21 cellular contexts compared by ENCODE assay signal in the genomic region with DNA sequence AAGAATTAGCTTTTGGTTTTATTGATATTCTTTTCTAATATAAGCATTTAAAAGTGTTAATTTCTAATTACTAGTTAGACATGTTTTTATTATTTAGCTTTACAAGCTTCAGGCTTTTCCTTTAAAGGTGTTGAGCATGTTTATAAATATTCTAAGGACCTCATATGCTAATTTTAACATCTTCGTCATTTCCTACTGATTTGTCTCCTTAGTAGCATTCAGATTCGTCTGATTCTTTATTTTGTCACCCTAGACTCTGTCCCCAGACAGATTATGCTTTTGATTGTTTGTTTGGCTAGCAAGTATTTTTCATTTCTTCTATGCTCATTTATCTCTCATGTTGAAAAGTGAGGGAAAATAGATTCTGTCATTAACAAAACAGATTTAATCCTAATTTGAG. TPM values are rescaled to one million over a fixed set of nuclear protein-coding genes. Genes with fewer than 3 reads are reported as not detected.
A peak's percentile ranks its signal among the peaks of the same experiment; 100 is the strongest.
DNase-seq lines count a peak whose midpoint lies in the region; ATAC-seq lines count a peak whose summit lies in the region.
"Had no signal": no experiment of that assay in that cellular context is flagged by ENCODE, and none has a peak within 500 bp of the region (broad histone marks: within the 10 kb centered on the region; RNA-seq: fewer than 3 reads in every experiment).

No MANE protein-coding gene starts in this region.

- H4K20me1 ChIP-seq in GM23248 (ENCODE audit: insufficient read depth): no peaks in the 10 kb centered on the region
- H4K20me1 ChIP-seq: BLaER1 had no signal

- H3K36me3 ChIP-seq in GM23248 (ENCODE audit: low read depth) (peaks cover 25% of the 10 kb centered on the region), skeletal muscle tissue (ENCODE audit: control insufficient read depth in 3 of 3, insufficient read depth in 3 of 3, low read length in 3 of 3) (peaks cover under 1 to 28% (median 28%) of the 10 kb centered on the region in 3 donors)

- no peaks in the 10 kb centered on the region for H3K27me3 Mint-ChIP-seq in activated T-helper 17 cell treated with anti-CD3 and anti-CD28 coated beads, Interleukin-2, amount 50 U/mL, for 72 hours
- no peaks in the 10 kb centered on the region for H3K27me3 Mint-ChIP-seq in activated T-helper 2 cell treated with anti-CD3 and anti-CD28 coated beads, Interferon-gamma antibody, Interleukin-2, Interleukin-4, amounts not matched to agents 10 μg/mL and 5 μg/mL and 100 μg/mL, durations not matched to agents 14 hours and 24 hours and 36 hours (ENCODE audit: low read depth)

- peak overlapping the region; percentile 58 for H3K27ac Mint-ChIP-seq in activated T-helper 17 cell treated with anti-CD3 and anti-CD28 coated beads, Interleukin-2, amount 50 U/mL, for 72 hours
- H3K27ac Mint-ChIP-seq in activated T-helper 2 cell treated with anti-CD3 and anti-CD28 coated beads, Interferon-gamma antibody, Interleukin-2, Interleukin-4, amounts not matched to agents 10 μg/mL and 5 μg/mL and 100 μg/mL, durations not matched to agents 14 hours and 24 hours and 36 hours: no peak overlapping the region

- H3K9me3 ChIP-seq in GM23248 (ENCODE audit: low read depth): no peaks in the 10 kb centered on the region
- H3K9me3 ChIP-seq in skeletal muscle tissue (ENCODE audit: control insufficient read depth in 3 of 3, low read length in 3 of 3): no peaks in the 10 kb centered on the region
- H3K9me3 ChIP-seq: HAP-1, Peyer's patch had no signal

- peaks cover 22% of the 10 kb centered on the region for H3F3A ChIP-seq in GM23248 (ENCODE audit: insufficient read depth)

- intact Hi-C loops in activated T-helper 2 cell treated with anti-CD3 and anti-CD28 coated beads, Interferon-gamma antibody, Interleukin-2, Interleukin-4, amounts not matched to agents 10 μg/mL and 5 μg/mL and 100 μg/mL, durations not matched to agents 14 hours and 24 hours and 36 hours (cut with micrococcal nuclease): no loop called here

- H3K4me2 ChIP-seq in GM23248 (ENCODE audit: unreplicated experiment): no peak overlapping the region
- H3K4me2 ChIP-seq: BLaER1 had no signal

- in situ Hi-C loops in GM23248 (cut with MboI): no loop called here

- peaks cover 17% of the 10 kb centered on the region for H3K4me1 ChIP-seq in GM23248 (ENCODE audit: insufficient read depth)
- no peaks in the 10 kb centered on the region for H3K4me1 ChIP-seq in skeletal muscle tissue (ENCODE audit: control insufficient read depth in 3 of 3, insufficient read depth in 3 of 3, low read length in 3 of 3)
- H3K4me1 ChIP-seq: BLaER1, HAP-1, Peyer's patch had no signal

- H2AFZ ChIP-seq in GM23248: no peak overlapping the region

- H3K4me3 Mint-ChIP-seq in activated T-helper 17 cell treated with anti-CD3 and anti-CD28 coated beads, Interleukin-2, amount 50 U/mL, for 72 hours: no peak overlapping the region
- no peak overlapping the region for H3K4me3 Mint-ChIP-seq in activated T-helper 2 cell treated with anti-CD3 and anti-CD28 coated beads, Interferon-gamma antibody, Interleukin-2, Interleukin-4, amounts not matched to agents 10 μg/mL and 5 μg/mL and 100 μg/mL, durations not matched to agents 14 hours and 24 hours and 36 hours (ENCODE audit: low read depth)
- H3K4me3 Mint-ChIP-seq: CD8-positive, alpha-beta T cell had no signal

- H3K9me3 Mint-ChIP-seq in activated T-helper 17 cell treated with anti-CD3 and anti-CD28 coated beads, Interleukin-2, amount 50 U/mL, for 72 hours: no peaks in the 10 kb centered on the region
- H3K9me3 Mint-ChIP-seq in activated T-helper 2 cell treated with anti-CD3 and anti-CD28 coated beads, Interferon-gamma antibody, Interleukin-2, Interleukin-4, amounts not matched to agents 10 μg/mL and 5 μg/mL and 100 μg/mL, durations not matched to agents 14 hours and 24 hours and 36 hours: no peaks in the 10 kb centered on the region
- H3K9me3 Mint-ChIP-seq: CD8-positive, alpha-beta T cell had no signal

- peaks cover 95% of the 10 kb centered on the region for H3K36me3 Mint-ChIP-seq in activated T-helper 17 cell treated with anti-CD3 and anti-CD28 coated beads, Interleukin-2, amount 50 U/mL, for 72 hours (ENCODE audit: low read depth)
- peaks cover 53% of the 10 kb centered on the region for H3K36me3 Mint-ChIP-seq in activated T-helper 2 cell treated with anti-CD3 and anti-CD28 coated beads, Interferon-gamma antibody, Interleukin-2, Interleukin-4, amounts not matched to agents 10 μg/mL and 5 μg/mL and 100 μg/mL, durations not matched to agents 14 hours and 24 hours and 36 hours (ENCODE audit: low read depth)

- H3K9ac ChIP-seq in GM23248 (no peak overlapping the region), skeletal muscle tissue (ENCODE audit: low read depth in 1 of 3, low read length in 3 of 3) (no peak overlapping the region)
- H3K9ac ChIP-seq: BLaER1 had no signal

- WGBS in GM23248 (ENCODE audit: low coverage in 1 of 2, low lambda C conversion rate in 2 of 2, missing lambda C conversion rate in 2 of 2), 2 experiments: 48 to 69% methylated on average over 2 of the region's 2 CpGs

- no peaks in the 10 kb centered on the region for H3K27me3 ChIP-seq in GM23248 (replicated peaks; ENCODE audit: insufficient read depth)
- no peaks in the 10 kb centered on the region for H3K27me3 ChIP-seq in skeletal muscle tissue (ENCODE audit: control insufficient read depth in 3 of 3, insufficient read depth in 3 of 3, low read length in 3 of 3)
- H3K27me3 ChIP-seq: BLaER1, Peyer's patch had no signal

- peaks cover 30% of the 10 kb centered on the region for H3K79me2 ChIP-seq in GM23248 (ENCODE audit: insufficient read depth)

- H3K27ac ChIP-seq in GM23248 (0 out of 2 replicates have a peak overlapping the region, but pooled peaks have one; percentile 80), skeletal muscle tissue (ENCODE audit: low read depth, low read length) (peak overlapping the region; percentile 39)
- H3K27ac ChIP-seq: BLaER1, HL-60, Peyer's patch had no signal

- no peak overlapping the region for H3K4me3 ChIP-seq in GM23248
- no peak overlapping the region for H3K4me3 ChIP-seq in skeletal muscle tissue (ENCODE audit: low read length in 3 of 3)
- H3K4me3 ChIP-seq: BLaER1, HAP-1, K562, Peyer's patch had no signal

- peaks cover 13% of the 10 kb centered on the region for H3K4me1 Mint-ChIP-seq in activated T-helper 17 cell treated with anti-CD3 and anti-CD28 coated beads, Interleukin-2, amount 50 U/mL, for 72 hours
- H3K4me1 Mint-ChIP-seq in activated T-helper 2 cell treated with anti-CD3 and anti-CD28 coated beads, Interferon-gamma antibody, Interleukin-2, Interleukin-4, amounts not matched to agents 10 μg/mL and 5 μg/mL and 100 μg/mL, durations not matched to agents 14 hours and 24 hours and 36 hours (ENCODE audit: low read depth): peaks cover 14% of the 10 kb centered on the region

- DNase-seq in GM23248: no peak
- peak; percentile 57 for DNase-seq in myocyte (ENCODE audit: low read depth)
- DNase-seq in GOT3 (lab: John Stamatoyannopoulos, UW): no peak
- DNase-seq in activated T-helper 2 cell treated with anti-CD3 and anti-CD28 coated beads, Interferon-gamma antibody, Interleukin-2, Interleukin-4, amounts not matched to agents 10 μg/mL and 5 μg/mL and 100 μg/mL, durations not matched to agents 14 hours and 24 hours and 36 hours (ENCODE audit: low spot score): no peak
- DNase-seq in globus pallidus (ENCODE audit: low spot score): no peak
- DNase-seq: CD8-positive, alpha-beta T cell; DND-41; MM.1S; NCI-H1048; NCI-H1417 treated with DMSO at 0.1 percent for 48 hours; NCI-H187; NCI-H446; NCI-H526; Peyer's patch had no signal

- no peaks in the 10 kb centered on the region for H3K9me2 ChIP-seq in GM23248 (ENCODE audit: insufficient read depth)

- ATAC-seq in activated T-helper 17 cell treated with anti-CD3 and anti-CD28 coated beads, Interleukin-2, amount 50 U/mL, for 72 hours (replicated peaks): no peak
- ATAC-seq: CD8-positive, alpha-beta T cell; HepG2; K562 had no signal

RNA-seq across cellular contexts. Expression of a gene that starts 51.7 kb away (rescaled TPM):
- 6.7 and 19.5 TPM in 2 replicates for total RNA-seq in GM23248 (2014; rRNA removed; shearing (Covaris generic))
- polyA plus RNA-seq in GM23248 (2016; fragmentation: Nextera tagmentation; extraction: Ambion mirVana): 27.0 and 27.7 TPM in 2 replicates
- total RNA-seq in activated T-helper 17 cell treated with anti-CD3 and anti-CD28 coated beads, Interleukin-2, amount 50 U/mL, for 72 hours: 10 to 100 TPM; 54.1 to 77.8 TPM
- total RNA-seq in myocyte (19.2 and 22.3 TPM in 2 replicates), skeletal muscle tissue (11.0 TPM)
- 20.1 TPM for polyA plus RNA-seq in myocyte (2012)
- total RNA-seq in activated T-helper 2 cell treated with anti-CD3 and anti-CD28 coated beads, Interferon-gamma antibody, Interleukin-2, Interleukin-4, amounts not matched to agents 10 μg/mL and 5 μg/mL and 100 μg/mL, durations not matched to agents 14 hours and 24 hours and 36 hours: 76.3 and 81.0 TPM in 2 replicates

RNA-seq across cellular contexts. Expression of a gene that starts 52.8 kb away (rescaled TPM):
- 63.4 and 75.1 TPM in 2 replicates for total RNA-seq in GM23248 (2014; rRNA removed; shearing (Covaris generic))
- polyA plus RNA-seq in GM23248 (2016; fragmentation: Nextera tagmentation; extraction: Ambion mirVana): 92.6 and 92.7 TPM in 2 replicates
- total RNA-seq in activated T-helper 17 cell treated with anti-CD3 and anti-CD28 coated beads, Interleukin-2, amount 50 U/mL, for 72 hours: 10 to 100 TPM; 18.6 to 26.8 TPM
- total RNA-seq in myocyte (51.9 and 57.0 TPM in 2 replicates), skeletal muscle tissue (26.6 TPM)
- polyA plus RNA-seq in myocyte (2012): 19.3 TPM
- 36.2 and 37.0 TPM in 2 replicates for total RNA-seq in activated T-helper 2 cell treated with anti-CD3 and anti-CD28 coated beads, Interferon-gamma antibody, Interleukin-2, Interleukin-4, amounts not matched to agents 10 μg/mL and 5 μg/mL and 100 μg/mL, durations not matched to agents 14 hours and 24 hours and 36 hours
